Comparison of ENCODE assay signal across 1 cellular context in the genomic region with DNA sequence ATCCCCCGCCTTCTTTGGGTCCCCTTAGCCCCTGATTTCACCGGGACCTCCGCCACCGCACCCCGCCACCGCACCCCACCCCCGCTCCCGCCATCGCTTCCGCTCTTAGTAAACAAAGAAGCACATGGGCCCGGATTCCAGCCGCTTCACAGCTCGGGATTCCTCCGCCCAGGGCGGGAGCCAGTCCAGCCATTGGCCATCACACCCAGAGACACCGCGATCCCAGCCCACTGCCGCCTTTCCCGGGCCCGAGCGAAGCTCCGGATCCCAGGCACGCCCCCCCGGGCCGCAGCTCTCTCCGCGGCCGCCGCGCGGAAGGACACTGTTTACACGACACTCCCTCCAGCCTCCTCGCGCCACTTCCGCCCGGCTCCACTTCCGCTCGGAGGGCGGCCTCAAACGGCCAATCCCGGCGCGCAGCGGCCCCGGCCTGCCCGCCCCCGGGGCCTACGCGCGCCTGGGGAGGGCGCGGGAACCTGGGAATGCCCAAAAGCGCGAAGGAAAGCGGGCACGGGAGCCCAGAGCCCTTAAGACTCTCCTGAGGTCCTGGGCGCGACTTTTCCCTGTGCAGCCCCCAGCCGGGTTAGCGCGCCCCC.
A peak's percentile ranks its signal among the peaks of the same experiment; 100 is the strongest.
TF ChIP-seq lines count a peak whose summit lies in the region.

No MANE protein-coding gene starts in this region.

TF ChIP-seq in HepG2, 621 proteins besides CTCF, POLR2A, EP300 and RAD21 (continued from another document):
- TF ChIP-seq, protein P1, sequence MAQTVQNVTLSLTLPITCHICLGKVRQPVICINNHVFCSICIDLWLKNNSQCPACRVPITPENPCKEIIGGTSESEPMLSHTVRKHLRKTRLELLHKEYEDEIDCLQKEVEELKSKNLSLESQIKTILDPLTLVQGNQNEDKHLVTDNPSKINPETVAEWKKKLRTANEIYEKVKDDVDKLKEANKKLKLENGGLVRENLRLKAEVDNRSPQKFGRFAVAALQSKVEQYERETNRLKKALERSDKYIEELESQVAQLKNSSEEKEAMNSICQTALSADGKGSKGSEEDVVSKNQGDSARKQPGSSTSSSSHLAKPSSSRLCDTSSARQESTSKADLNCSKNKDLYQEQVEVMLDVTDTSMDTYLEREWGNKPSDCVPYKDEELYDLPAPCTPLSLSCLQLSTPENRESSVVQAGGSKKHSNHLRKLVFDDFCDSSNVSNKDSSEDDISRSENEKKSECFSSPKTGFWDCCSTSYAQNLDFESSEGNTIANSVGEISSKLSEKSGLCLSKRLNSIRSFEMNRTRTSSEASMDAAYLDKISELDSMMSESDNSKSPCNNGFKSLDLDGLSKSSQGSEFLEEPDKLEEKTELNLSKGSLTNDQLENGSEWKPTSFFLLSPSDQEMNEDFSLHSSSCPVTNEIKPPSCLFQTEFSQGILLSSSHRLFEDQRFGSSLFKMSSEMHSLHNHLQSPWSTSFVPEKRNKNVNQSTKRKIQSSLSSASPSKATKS (CRISPR knock-in tag; IDR thresholded peaks at IDR 0.05): no peak
- TF ChIP-seq ZNF282 (IDR thresholded peaks at IDR 0.05; ENCODE audit: partially characterized antibody) (no peak), SMAD3 (CRISPR knock-in tag; IDR thresholded peaks at IDR 0.05) (no peak; the same call in 1 of the 2 replicates), ZNF562 (CRISPR knock-in tag; IDR thresholded peaks at IDR 0.05; ENCODE audit: borderline replicate concordance) (no peak), ZNF547 (CRISPR knock-in tag; IDR thresholded peaks at IDR 0.05) (peak; percentile 27), KLF11 (CRISPR knock-in tag; IDR thresholded peaks at IDR 0.05) (no peak), ZNF136 (CRISPR knock-in tag; IDR thresholded peaks at IDR 0.05; ENCODE audit: low read depth) (no peak), ZSCAN22 (CRISPR knock-in tag; IDR thresholded peaks at IDR 0.05) (peak; percentile 51; the same call in 1 of the 2 replicates), MZF1 (CRISPR knock-in tag; IDR thresholded peaks at IDR 0.05; ENCODE audit: borderline replicate concordance) (no peak), ZNF501 (CRISPR knock-in tag; IDR thresholded peaks at IDR 0.05) (peak; percentile 83), SOX5 (CRISPR knock-in tag; IDR thresholded peaks at IDR 0.05; ENCODE audit: borderline replicate concordance) (peak; percentile 47; the same call in 1 of the 2 replicates), HNRNPLL (IDR thresholded peaks at IDR 0.05; ENCODE audit: low read depth, low read length, poor library complexity, severe bottlenecking) (peak; percentile 64), ZNF737 (CRISPR knock-in tag; IDR thresholded peaks at IDR 0.05; ENCODE audit: borderline replicate concordance) (no peak), ZNF761 (CRISPR knock-in tag; conservative IDR thresholded peaks at IDR 0.05) (no peak), ARID2 (CRISPR knock-in tag; IDR thresholded peaks at IDR 0.05; ENCODE audit: borderline replicate concordance) (no peak)
- TF ChIP-seq, protein P2, sequence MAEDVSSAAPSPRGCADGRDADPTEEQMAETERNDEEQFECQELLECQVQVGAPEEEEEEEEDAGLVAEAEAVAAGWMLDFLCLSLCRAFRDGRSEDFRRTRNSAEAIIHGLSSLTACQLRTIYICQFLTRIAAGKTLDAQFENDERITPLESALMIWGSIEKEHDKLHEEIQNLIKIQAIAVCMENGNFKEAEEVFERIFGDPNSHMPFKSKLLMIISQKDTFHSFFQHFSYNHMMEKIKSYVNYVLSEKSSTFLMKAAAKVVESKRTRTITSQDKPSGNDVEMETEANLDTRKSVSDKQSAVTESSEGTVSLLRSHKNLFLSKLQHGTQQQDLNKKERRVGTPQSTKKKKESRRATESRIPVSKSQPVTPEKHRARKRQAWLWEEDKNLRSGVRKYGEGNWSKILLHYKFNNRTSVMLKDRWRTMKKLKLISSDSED (CRISPR knock-in tag; IDR thresholded peaks at IDR 0.05): no peak
- TF ChIP-seq, protein P3, sequence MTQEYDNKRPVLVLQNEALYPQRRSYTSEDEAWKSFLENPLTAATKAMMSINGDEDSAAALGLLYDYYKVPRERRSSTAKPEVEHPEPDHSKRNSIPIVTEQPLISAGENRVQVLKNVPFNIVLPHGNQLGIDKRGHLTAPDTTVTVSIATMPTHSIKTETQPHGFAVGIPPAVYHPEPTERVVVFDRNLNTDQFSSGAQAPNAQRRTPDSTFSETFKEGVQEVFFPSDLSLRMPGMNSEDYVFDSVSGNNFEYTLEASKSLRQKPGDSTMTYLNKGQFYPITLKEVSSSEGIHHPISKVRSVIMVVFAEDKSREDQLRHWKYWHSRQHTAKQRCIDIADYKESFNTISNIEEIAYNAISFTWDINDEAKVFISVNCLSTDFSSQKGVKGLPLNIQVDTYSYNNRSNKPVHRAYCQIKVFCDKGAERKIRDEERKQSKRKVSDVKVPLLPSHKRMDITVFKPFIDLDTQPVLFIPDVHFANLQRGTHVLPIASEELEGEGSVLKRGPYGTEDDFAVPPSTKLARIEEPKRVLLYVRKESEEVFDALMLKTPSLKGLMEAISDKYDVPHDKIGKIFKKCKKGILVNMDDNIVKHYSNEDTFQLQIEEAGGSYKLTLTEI (CRISPR knock-in tag; conservative IDR thresholded peaks at IDR 0.05): no peak
- TF ChIP-seq, protein P4, sequence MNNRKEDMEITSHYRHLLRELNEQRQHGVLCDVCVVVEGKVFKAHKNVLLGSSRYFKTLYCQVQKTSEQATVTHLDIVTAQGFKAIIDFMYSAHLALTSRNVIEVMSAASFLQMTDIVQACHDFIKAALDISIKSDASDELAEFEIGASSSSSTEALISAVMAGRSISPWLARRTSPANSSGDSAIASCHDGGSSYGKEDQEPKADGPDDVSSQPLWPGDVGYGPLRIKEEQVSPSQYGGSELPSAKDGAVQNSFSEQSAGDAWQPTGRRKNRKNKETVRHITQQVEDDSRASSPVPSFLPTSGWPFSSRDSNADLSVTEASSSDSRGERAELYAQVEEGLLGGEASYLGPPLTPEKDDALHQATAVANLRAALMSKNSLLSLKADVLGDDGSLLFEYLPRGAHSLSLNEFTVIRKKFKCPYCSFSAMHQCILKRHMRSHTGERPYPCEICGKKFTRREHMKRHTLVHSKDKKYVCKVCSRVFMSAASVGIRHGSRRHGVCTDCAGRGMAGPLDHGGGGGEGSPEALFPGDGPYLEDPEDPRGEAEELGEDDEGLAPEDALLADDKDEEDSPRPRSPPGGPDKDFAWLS (CRISPR knock-in tag; IDR thresholded peaks at IDR 0.05; ENCODE audit: borderline replicate concordance): no peak
- TF ChIP-seq, protein P5, sequence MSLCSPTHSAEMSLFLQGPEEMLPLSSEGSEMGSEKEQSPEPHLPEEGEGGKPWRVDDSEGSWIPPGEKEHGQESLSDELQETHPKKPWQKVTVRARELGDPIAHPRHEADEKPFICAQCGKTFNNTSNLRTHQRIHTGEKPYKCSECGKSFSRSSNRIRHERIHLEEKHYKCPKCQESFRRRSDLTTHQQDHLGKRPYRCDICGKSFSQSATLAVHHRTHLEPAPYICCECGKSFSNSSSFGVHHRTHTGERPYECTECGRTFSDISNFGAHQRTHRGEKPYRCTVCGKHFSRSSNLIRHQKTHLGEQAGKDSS (CRISPR knock-in tag; IDR thresholded peaks at IDR 0.05; ENCODE audit: borderline replicate concordance, low read depth): no peak; the same call in 1 of the 2 replicates
- TF ChIP-seq, protein P6, sequence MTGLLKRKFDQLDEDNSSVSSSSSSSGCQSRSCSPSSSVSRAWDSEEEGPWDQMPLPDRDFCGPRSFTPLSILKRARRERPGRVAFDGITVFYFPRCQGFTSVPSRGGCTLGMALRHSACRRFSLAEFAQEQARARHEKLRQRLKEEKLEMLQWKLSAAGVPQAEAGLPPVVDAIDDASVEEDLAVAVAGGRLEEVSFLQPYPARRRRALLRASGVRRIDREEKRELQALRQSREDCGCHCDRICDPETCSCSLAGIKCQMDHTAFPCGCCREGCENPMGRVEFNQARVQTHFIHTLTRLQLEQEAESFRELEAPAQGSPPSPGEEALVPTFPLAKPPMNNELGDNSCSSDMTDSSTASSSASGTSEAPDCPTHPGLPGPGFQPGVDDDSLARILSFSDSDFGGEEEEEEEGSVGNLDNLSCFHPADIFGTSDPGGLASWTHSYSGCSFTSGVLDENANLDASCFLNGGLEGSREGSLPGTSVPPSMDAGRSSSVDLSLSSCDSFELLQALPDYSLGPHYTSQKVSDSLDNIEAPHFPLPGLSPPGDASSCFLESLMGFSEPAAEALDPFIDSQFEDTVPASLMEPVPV (CRISPR knock-in tag; IDR thresholded peaks at IDR 0.05): peak; percentile 40
- TF ChIP-seq, protein P7, sequence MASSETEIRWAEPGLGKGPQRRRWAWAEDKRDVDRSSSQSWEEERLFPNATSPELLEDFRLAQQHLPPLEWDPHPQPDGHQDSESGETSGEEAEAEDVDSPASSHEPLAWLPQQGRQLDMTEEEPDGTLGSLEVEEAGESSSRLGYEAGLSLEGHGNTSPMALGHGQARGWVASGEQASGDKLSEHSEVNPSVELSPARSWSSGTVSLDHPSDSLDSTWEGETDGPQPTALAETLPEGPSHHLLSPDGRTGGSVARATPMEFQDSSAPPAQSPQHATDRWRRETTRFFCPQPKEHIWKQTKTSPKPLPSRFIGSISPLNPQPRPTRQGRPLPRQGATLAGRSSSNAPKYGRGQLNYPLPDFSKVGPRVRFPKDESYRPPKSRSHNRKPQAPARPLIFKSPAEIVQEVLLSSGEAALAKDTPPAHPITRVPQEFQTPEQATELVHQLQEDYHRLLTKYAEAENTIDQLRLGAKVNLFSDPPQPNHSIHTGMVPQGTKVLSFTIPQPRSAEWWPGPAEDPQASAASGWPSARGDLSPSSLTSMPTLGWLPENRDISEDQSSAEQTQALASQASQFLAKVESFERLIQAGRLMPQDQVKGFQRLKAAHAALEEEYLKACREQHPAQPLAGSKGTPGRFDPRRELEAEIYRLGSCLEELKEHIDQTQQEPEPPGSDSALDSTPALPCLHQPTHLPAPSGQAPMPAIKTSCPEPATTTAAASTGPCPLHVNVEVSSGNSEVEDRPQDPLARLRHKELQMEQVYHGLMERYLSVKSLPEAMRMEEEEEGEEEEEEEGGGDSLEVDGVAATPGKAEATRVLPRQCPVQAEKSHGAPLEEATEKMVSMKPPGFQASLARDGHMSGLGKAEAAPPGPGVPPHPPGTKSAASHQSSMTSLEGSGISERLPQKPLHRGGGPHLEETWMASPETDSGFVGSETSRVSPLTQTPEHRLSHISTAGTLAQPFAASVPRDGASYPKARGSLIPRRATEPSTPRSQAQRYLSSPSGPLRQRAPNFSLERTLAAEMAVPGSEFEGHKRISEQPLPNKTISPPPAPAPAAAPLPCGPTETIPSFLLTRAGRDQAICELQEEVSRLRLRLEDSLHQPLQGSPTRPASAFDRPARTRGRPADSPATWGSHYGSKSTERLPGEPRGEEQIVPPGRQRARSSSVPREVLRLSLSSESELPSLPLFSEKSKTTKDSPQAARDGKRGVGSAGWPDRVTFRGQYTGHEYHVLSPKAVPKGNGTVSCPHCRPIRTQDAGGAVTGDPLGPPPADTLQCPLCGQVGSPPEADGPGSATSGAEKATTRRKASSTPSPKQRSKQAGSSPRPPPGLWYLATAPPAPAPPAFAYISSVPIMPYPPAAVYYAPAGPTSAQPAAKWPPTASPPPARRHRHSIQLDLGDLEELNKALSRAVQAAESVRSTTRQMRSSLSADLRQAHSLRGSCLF (CRISPR knock-in tag; IDR thresholded peaks at IDR 0.05; ENCODE audit: borderline replicate concordance): no peak; the same call in 1 of the 2 replicates
